ENCODE assay signal across 20 cellular contexts in genomic region chr14:95832012-95832411, GRCh38. TPM values are rescaled to one million over a fixed set of nuclear protein-coding genes. Genes with fewer than 3 reads are reported as not detected.
DNase-seq lines count a peak whose midpoint lies in the region; ATAC-seq, FAIRE-seq and TF ChIP-seq lines count a peak whose summit lies in the region.
"Had no signal": no experiment of that assay in that cellular context is flagged by ENCODE, and none has a peak within 500 bp of the region (broad histone marks: within the 10 kb centered on the region; RNA-seq: fewer than 3 reads in every experiment).

No MANE protein-coding gene starts in this region.

- peak overlapping the region; percentile 5; the same call in 1 of the 2 replicates for H2BK12ac ChIP-seq in H1 (ENCODE audit: low read depth, low read length)
- peak overlapping the region; percentile 26 for H2BK12ac ChIP-seq in neuronal stem cell (ENCODE audit: low read length)

- H4K91ac ChIP-seq in H1 (replicated peaks; ENCODE audit: insufficient read length, low read length) (peak overlapping the region; percentile 51), neuronal stem cell (ENCODE audit: low read depth, low read length, poor library complexity) (no peak overlapping the region)

- H3K4ac ChIP-seq in H1 (replicated peaks; ENCODE audit: insufficient read length, low read depth, low read length), result no peak overlapping the region
- no peak overlapping the region for H3K4ac ChIP-seq in neuronal stem cell (ENCODE audit: low read length)

- no peaks in the 10 kb centered on the region; the same call in 1 of the 2 replicates for H3K79me1 ChIP-seq in H1 (ENCODE audit: low read depth, low read length)
- no peaks in the 10 kb centered on the region for H3K79me1 ChIP-seq in neuronal stem cell (ENCODE audit: low read depth, low read length)

- TF ChIP-seq CTCF in H1 (IDR thresholded peaks at IDR 0.05; ENCODE audit: control extremely low read depth in 1 of 3, insufficient read depth in 1 of 3, low read depth in 1 of 3, low read length in 3 of 3), result no peak

- no peak overlapping the region for H3K9ac ChIP-seq in H1 (replicated peaks in 1 of 4; ENCODE audit: extremely low read depth in 1 of 4, low read depth in 3 of 4, low read length in 3 of 4)
- H3K9ac ChIP-seq in neuronal stem cell (ENCODE audit: low read depth, low read length, poor library complexity), result no peak overlapping the region
- H3K9ac ChIP-seq: GM23248 had no signal

- H2AFZ ChIP-seq in H1 (ENCODE audit: low read length), result peak overlapping the region; percentile 99
- peak overlapping the region; percentile 12 for H2AFZ ChIP-seq in neuronal stem cell (ENCODE audit: low read length)
- H2AFZ ChIP-seq: GM23248 had no signal

- peak overlapping the region; percentile 12; the same call in 1 of the 2 replicates for H2BK5ac ChIP-seq in H1 (ENCODE audit: low read depth, low read length)
- no peak overlapping the region for H2BK5ac ChIP-seq in neuronal stem cell (ENCODE audit: low read length)

- H3K27me3 ChIP-seq in H7 (ENCODE audit: control insufficient read depth, insufficient read depth, low read length) (no peaks in the 10 kb centered on the region), H1 (replicated peaks in 1 of 4; ENCODE audit: control insufficient read depth in 3 of 4, extremely low read depth in 1 of 4, insufficient read depth in 3 of 4, low read length in 3 of 4) (no peaks in the 10 kb centered on the region), neuronal stem cell (ENCODE audit: control insufficient read depth in 3 of 3, insufficient read depth in 3 of 3, low read depth in 1 of 3, low read length in 3 of 3) (peaks cover 0 to 2% (median 0%) of the 10 kb centered on the region in 3 experiments)

- H2BK20ac ChIP-seq in H1 (ENCODE audit: low read length), result no peak overlapping the region

- no peak for FAIRE-seq in H1 (lab: Jason Lieb, UNC)
- FAIRE-seq: A204.1, GM12892, HepG2 had no signal

- H3K23ac ChIP-seq in H1 (ENCODE audit: insufficient read length) (no peak overlapping the region), neuronal stem cell (ENCODE audit: low read depth, low read length, poor library complexity) (no peak overlapping the region)

- peak; percentile 43 for DNase-seq in H7
- DNase-seq in H1 (ENCODE audit: low read depth in 1 of 2, low spot score in 2 of 2), result peak in 1 of 2 experiments; percentile 52
- DNase-seq in iPS-NIHi7 (ENCODE audit: extremely low spot score), result peak; percentile 54
- no peak for DNase-seq in neuronal stem cell (ENCODE audit: low spot score)
- no peak for DNase-seq in NCI-H2227 treated with DMSO at 0.1 percent for 48 hours (lab: John Stamatoyannopoulos, UW)
- DNase-seq in OCI-M2 (lab: John Stamatoyannopoulos, UW; ENCODE audit: unreplicated experiment), result no peak
- DNase-seq: C1 segment of cervical spinal cord; CD4-positive, alpha-beta memory T cell; DMS153; DMS79 treated with DMSO at 0.1 percent for 48 hours; EL; GDM1; GM23248; HCEC 1CT; HFFc6 had no signal

- 0 out of 2 replicates have a peak overlapping the region, but pooled peaks have one; percentile 73 for H2BK15ac ChIP-seq in H1 (ENCODE audit: low read length)
- H2BK15ac ChIP-seq in neuronal stem cell (ENCODE audit: low read length), result no peak overlapping the region

- H4K5ac ChIP-seq in H1 (ENCODE audit: insufficient read length, low read depth, low read length), result no peak overlapping the region

- no peak overlapping the region for H3K56ac ChIP-seq in H1 (replicated peaks; ENCODE audit: insufficient read length, low read depth, low read length)

- ATAC-seq in GM19324 (IDR thresholded peaks at IDR 0.05; ENCODE audit: low FRiP score, unreplicated experiment) (no peak), GM21737 (IDR thresholded peaks at IDR 0.05; ENCODE audit: unreplicated experiment) (no peak)
- ATAC-seq: HepG2 had no signal

- H3K18ac ChIP-seq in H1 (ENCODE audit: extremely low read depth, low read length) (peak overlapping the region; percentile 75; the same call in 1 of the 2 replicates), neuronal stem cell (ENCODE audit: low read length) (peak overlapping the region; percentile 71)

- no peaks in the 10 kb centered on the region for H3K79me2 ChIP-seq in H1 (ENCODE audit: control insufficient read depth in 1 of 2, insufficient read depth in 2 of 2, low read length in 2 of 2)

- H4K20me1 ChIP-seq in H1 (replicated peaks in 1 of 2; ENCODE audit: control insufficient read depth in 1 of 2, insufficient read depth in 2 of 2, low read length in 2 of 2), result no peaks in the 10 kb centered on the region

- no peak for TF ChIP-seq RAD21 in H1 (IDR thresholded peaks at IDR 0.05 in 1 of 2, conservative IDR thresholded peaks at IDR 0.05 in 1 of 2; ENCODE audit: low read depth in 2 of 2, low read length in 2 of 2)

- no peak for TF ChIP-seq EP300 in H1 (IDR thresholded peaks at IDR 0.05; ENCODE audit: borderline replicate concordance in 1 of 2, low read depth in 2 of 2, low read length in 2 of 2)

- H3K14ac ChIP-seq in H1 (ENCODE audit: insufficient read length) (no peak overlapping the region), neuronal stem cell (ENCODE audit: low read length) (no peak overlapping the region)

- H2BK120ac ChIP-seq in H1 (replicated peaks; ENCODE audit: low read depth, low read length) (no peak overlapping the region), neuronal stem cell (ENCODE audit: low read depth, low read length) (no peak overlapping the region)

- POLR2A ChIA-PET in H1 (lab: Charles Lee; ENCODE audit: partially characterized antibody), result interaction anchor here (1.4 kb wide), 1 partner anchor 44 kb away, joined by 4 read pairs; no protein-coding TSS in a partner anchor

- no peak overlapping the region for H4K8ac ChIP-seq in H1 (ENCODE audit: extremely low read depth, insufficient read depth, low read length)
- H4K8ac ChIP-seq in neuronal stem cell (ENCODE audit: low read depth, low read length), result no peak overlapping the region

- H2AK5ac ChIP-seq in H1 (ENCODE audit: low read depth, low read length) (no peak overlapping the region), neuronal stem cell (ENCODE audit: low read depth, low read length) (no peak overlapping the region)

- H3K4me1 ChIP-seq in H1 (replicated peaks in 1 of 4; ENCODE audit: control insufficient read depth in 3 of 4, insufficient read depth in 4 of 4, low read length in 3 of 4) (peaks cover 4 to 13% (median 10%) of the 10 kb centered on the region in 4 experiments), neuronal stem cell (ENCODE audit: control insufficient read depth in 2 of 2, insufficient read depth in 1 of 2, low read depth in 1 of 2, low read length in 2 of 2) (peaks cover 8 to 9% of the 10 kb centered on the region in 2 donors)

- no peaks in the 10 kb centered on the region for H3K23me2 ChIP-seq in H1 (ENCODE audit: low read depth, low read length)

- H3K4me2 ChIP-seq in H1 (ENCODE audit: insufficient read depth in 1 of 2, low read depth in 2 of 2, low read length in 2 of 2), result peak overlapping the region in 1 of 2 experiments; percentile 52; a peak in 1 of 4 replicates
- no peak overlapping the region for H3K4me2 ChIP-seq in neuronal stem cell (ENCODE audit: insufficient read depth, low read length, poor library complexity, severe bottlenecking)

- H3K36me3 ChIP-seq in H7 (replicated peaks; ENCODE audit: control insufficient read depth, insufficient read depth, low read length), result no peaks in the 10 kb centered on the region
- no peaks in the 10 kb centered on the region for H3K36me3 ChIP-seq in H1 (ENCODE audit: control insufficient read depth in 2 of 4, insufficient read depth in 4 of 4, low read length in 3 of 4)
- no peaks in the 10 kb centered on the region for H3K36me3 ChIP-seq in neuronal stem cell (replicated peaks in 1 of 2; ENCODE audit: control insufficient read depth in 2 of 2, insufficient read depth in 2 of 2, low read length in 2 of 2)

- H3K27ac ChIP-seq in H1 (ENCODE audit: low read depth, low read length) (no peak overlapping the region), neuronal stem cell (replicated peaks; ENCODE audit: low read length) (no peak overlapping the region)
- H3K27ac ChIP-seq: GM23248 had no signal

- H3K9me3 ChIP-seq in H1 (ENCODE audit: insufficient read depth in 2 of 2, low read depth in 1 of 2, low read length in 1 of 2) (peaks cover 5 to 6% of the 10 kb centered on the region in 2 experiments; a peak in 1 of 4 replicates), neuronal stem cell (replicated peaks in 1 of 2; ENCODE audit: control insufficient read depth in 2 of 2, insufficient read depth in 1 of 2, low read depth in 1 of 2, low read length in 2 of 2) (no peaks in the 10 kb centered on the region)

- CTCF ChIA-PET in H1 (lab: Charles Lee; ENCODE audit: partially characterized antibody), result interaction anchor here (1.7 kb wide), 1 partner anchor 66 kb away, joined by 4 read pairs; no protein-coding TSS in a partner anchor

- 82% methylated on average over 8 of the region's 8 CpGs; no CpG with 5 or more reads in 1 of the 2 experiments for WGBS in H1 (ENCODE audit: extremely low coverage in 1 of 2, insufficient coverage in 1 of 2, insufficient read length in 1 of 2, insufficient replicate concordance in 2 of 2, low coverage in 1 of 2, low lambda C conversion rate in 2 of 2, missing lambda C conversion rate in 1 of 2), 2 experiments
- no CpG with 5 or more reads among the region's 8 CpGs for WGBS in neuronal stem cell (ENCODE audit: extremely low coverage in 2 of 2, insufficient read length in 2 of 2, insufficient replicate concordance in 1 of 2), 2 donors

- H3K4me3 ChIP-seq in H7 (ENCODE audit: insufficient read depth, low read depth, low read length) (no peak overlapping the region), H1 (ENCODE audit: extremely low read depth in 1 of 4, insufficient read depth in 2 of 4, low read depth in 3 of 4, low read length in 4 of 4) (no peak overlapping the region), neuronal stem cell (ENCODE audit: low read length in 2 of 2) (no peak overlapping the region)
- H3K4me3 ChIP-seq: GM23248 had no signal

- no peak for TF ChIP-seq POLR2A in H1 (IDR thresholded peaks at IDR 0.05; ENCODE audit: control extremely low read depth in 1 of 2, low read depth in 2 of 2, low read length in 2 of 2)

RNA-seq across cellular contexts. Expression of gene TUNAR, which starts 44.6 kb away (rescaled TPM):
- total RNA-seq in H7 (2014; rRNA removed; shearing (Covaris generic)), result 14.9 and 21.7 TPM in 2 replicates
- 63.7 and 63.9 TPM in 2 replicates for total RNA-seq in H1 (2021; fragmentation: NEBNext Ultra II Directional; extraction: Animal tissue kit (Norgen Biotek cat#: 25700))
- polyA plus RNA-seq in H1 (2011; rRNA removed), result 12.3 and 12.8 TPM in 2 replicates
- polyA plus RNA-seq in H1 (2011; cell fraction: cytosol; rRNA removed), result 18.2 TPM
- polyA plus RNA-seq in H1 (2011; cell fraction: nucleus; rRNA removed), result 13.0 TPM
- polyA plus RNA-seq in H1 (2012, experiment 1 of 2), result 48.9 to 70.8 TPM (median 51.8 TPM) in 4 replicates
- 53.8 TPM for polyA plus RNA-seq in H1 (2012, experiment 2 of 2)
- polyA plus RNA-seq in H1 (2013, experiment 1 of 2), result 46.4 TPM
- polyA plus RNA-seq in H1 (2013, experiment 2 of 2), result 49.6 TPM
- polyA minus RNA-seq in H1 (2011; rRNA and poly(A)+ RNA removed), result 11.2 and 12.1 TPM in 2 replicates
- 16.5 TPM for polyA minus RNA-seq in H1 (2011; cell fraction: cytosol; rRNA and poly(A)+ RNA removed)
- 15.7 TPM for polyA minus RNA-seq in H1 (2011; cell fraction: nucleus; rRNA and poly(A)+ RNA removed)
- polyA plus RNA-seq in neuronal stem cell (2013, experiment 1 of 2), result 13.9 TPM
- polyA plus RNA-seq in neuronal stem cell (2013, experiment 2 of 2), result 13.2 TPM
- total RNA-seq: CD4-positive, alpha-beta memory T cell; GM23248; HepG2; HFFc6 had no signal
- polyA plus RNA-seq: CD4-positive, alpha-beta memory T cell; GM23248; HepG2 had no signal

Comparison
In these comparisons a context has a peak if more than half of its experiments do, and no peak if none do; other contexts are left out.
1. DNase-seq: peak in H7 (single experiment) and iPS-NIHi7 (single experiment); none in neuronal stem cell (single experiment), NCI-H2227 treated with DMSO at 0.1 percent for 48 hours (single experiment) and OCI-M2 (single experiment).